Comparison of ENCODE assay signal across 6 cellular contexts in the genomic region with DNA sequence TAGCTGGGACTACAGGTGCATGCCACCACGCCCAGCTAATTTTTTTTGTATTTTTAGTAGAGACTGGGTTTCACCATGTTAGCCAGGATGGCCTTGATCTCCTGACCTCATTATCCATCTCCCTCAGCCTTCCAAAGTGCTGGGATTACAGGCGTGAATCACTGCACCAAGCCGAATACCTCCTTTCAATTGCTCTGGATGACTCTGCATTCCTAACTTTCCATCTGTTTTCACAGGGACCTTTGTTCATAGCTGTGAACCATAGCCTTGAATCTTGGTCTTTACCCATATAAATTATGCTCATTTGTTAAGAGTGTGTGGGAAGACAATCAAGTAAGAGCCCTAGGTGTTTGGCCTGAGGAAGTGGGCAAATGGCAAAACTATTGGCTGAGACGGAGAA.
"Had no signal": no experiment of that assay in that cellular context is flagged by ENCODE, and none has a peak within 500 bp of the region (broad histone marks: within the 10 kb centered on the region; RNA-seq: fewer than 3 reads in every experiment).

No MANE protein-coding gene starts in this region.

- H3K27ac ChIP-seq: GM23248, KMS-11 had no signal

- H3K9ac ChIP-seq: GM23248, KMS-11 had no signal

- DNase-seq: GM23248, GOT3, H9, HCEC 1CT, KBM-7 had no signal

- H3K4me3 ChIP-seq: GM23248 had no signal

- H3K4me2 ChIP-seq: KMS-11 had no signal
